24 cellular contexts compared by ENCODE assay signal in the genomic region with DNA sequence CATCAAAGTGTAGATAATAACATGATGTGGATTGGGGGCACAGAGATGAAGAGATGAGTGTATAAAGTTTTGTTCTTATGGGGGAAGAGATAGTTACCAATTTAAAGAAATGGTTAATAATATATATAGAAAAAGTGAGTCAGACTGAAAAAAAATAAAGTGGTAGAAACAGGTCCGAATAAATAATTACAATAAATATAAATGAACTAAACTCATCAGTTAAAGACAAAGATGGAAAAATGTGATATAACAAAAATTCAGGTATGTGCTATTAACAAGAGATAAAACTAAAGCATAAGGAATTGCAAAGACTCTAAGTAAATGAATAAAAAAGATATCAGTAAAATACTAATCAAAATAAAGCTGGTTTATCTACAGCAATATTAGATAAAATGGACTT.
DNase-seq lines count a peak whose midpoint lies in the region; ATAC-seq, FAIRE-seq and TF ChIP-seq lines count a peak whose summit lies in the region.
"Had no signal": no experiment of that assay in that cellular context is flagged by ENCODE, and none has a peak within 500 bp of the region (broad histone marks: within the 10 kb centered on the region; RNA-seq: fewer than 3 reads in every experiment).

No MANE protein-coding gene starts in this region.

- FAIRE-seq in A204.1 (lab: Jason Lieb, UNC) = peak; percentile 39
- no peak for FAIRE-seq in K562 (lab: Jason Lieb, UNC)
- peak; percentile 26 for FAIRE-seq in frontal cortex (lab: Jason Lieb, UNC)
- FAIRE-seq: GM12891, GM19239 had no signal

- POLR2A ChIA-PET in K562 (lab: Yijun Ruan, JAX) = no interaction called here

- TF ChIP-seq CTCF in K562 (IDR thresholded peaks at IDR 0.05 in 2 of 3, conservative IDR thresholded peaks at IDR 0.05 in 1 of 3; ENCODE audit: insufficient read depth in 2 of 3, low read depth in 1 of 3, low read length in 3 of 3) = no peak

- H3K36me3 ChIP-seq in K562 (ENCODE audit: control insufficient read depth, insufficient read depth, low read length) = no peaks in the 10 kb centered on the region
- H3K36me3 ChIP-seq: BE2C, BLaER1 had no signal

- ATAC-seq in K562 = no peak
- no peak for ATAC-seq in GM18868 (IDR thresholded peaks at IDR 0.05; ENCODE audit: unreplicated experiment)
- no peak for ATAC-seq in HG02571 (IDR thresholded peaks at IDR 0.05; ENCODE audit: unreplicated experiment)

- H3K27ac ChIP-seq in K562 (ENCODE audit: extremely low read depth, low read depth, low read length) = no peak overlapping the region
- H3K27ac ChIP-seq: 22Rv1, BLaER1 had no signal

- no peaks in the 10 kb centered on the region for H4K20me1 ChIP-seq in K562 (replicated peaks; ENCODE audit: control insufficient read depth, insufficient read depth, low read length)
- H4K20me1 ChIP-seq: BLaER1 had no signal

- TF ChIP-seq RAD21 in K562 (CRISPR knock-in tag; conservative IDR thresholded peaks at IDR 0.05 in 1 of 2, IDR thresholded peaks at IDR 0.05 in 1 of 2) = no peak

- H3K9me3 ChIP-seq in K562 (replicated peaks; ENCODE audit: control insufficient read depth, insufficient read depth, low read depth, low read length) = no peaks in the 10 kb centered on the region
- H3K9me3 ChIP-seq: BE2C had no signal

- in situ Hi-C loops in K562 (cut with MboI) = no loop called here

- no peaks in the 10 kb centered on the region for H3K79me2 ChIP-seq in K562 (ENCODE audit: control insufficient read depth, insufficient read depth, low read length)

- intact Hi-C loops in K562 (cut with micrococcal nuclease) = no loop called here

- H3K4me1 ChIP-seq in K562 (replicated peaks in 1 of 2; ENCODE audit: control insufficient read depth in 2 of 2, insufficient read depth in 2 of 2, low read length in 2 of 2) = no peaks in the 10 kb centered on the region
- H3K4me1 ChIP-seq: BE2C, BLaER1 had no signal

- H3K9me1 ChIP-seq in K562 (ENCODE audit: control insufficient read depth, insufficient read depth, low read length) = no peaks in the 10 kb centered on the region

- no peak for TF ChIP-seq EP300 in K562 (IDR thresholded peaks at IDR 0.05; ENCODE audit: low read length)

- 25% methylated on average over 1 of the region's 1 CpG for WGBS in K562 (ENCODE audit: insufficient coverage, low coverage, missing lambda C conversion rate)

- H3K4me3 ChIP-seq in K562 = no peak overlapping the region
- H3K4me3 ChIP-seq: BLaER1 had no signal

- H3K27me3 ChIP-seq in K562 (ENCODE audit: control insufficient read depth in 2 of 2, insufficient read depth in 2 of 2, low read length in 2 of 2) = no peaks in the 10 kb centered on the region
- H3K27me3 ChIP-seq: BE2C, BLaER1 had no signal

- CTCF ChIA-PET in K562 (lab: Yijun Ruan, JAX; ENCODE audit: low intra/inter-chr PET ratio) = no interaction called here

- TF ChIP-seq POLR2A in K562 (conservative IDR thresholded peaks at IDR 0.05) = no peak

- no peak overlapping the region for H3K9ac ChIP-seq in K562 (ENCODE audit: insufficient read depth in 1 of 2, low read depth in 2 of 2, low read length in 2 of 2)
- H3K9ac ChIP-seq: BLaER1 had no signal

- no peak for DNase-seq in K562 (ENCODE audit: extremely low read depth in 1 of 4, low spot score in 3 of 4)
- DNase-seq in frontal cortex (ENCODE audit: low spot score in 2 of 2) = no peak
- DNase-seq in NCI-H2029 treated with DMSO at 0.1 percent for 48 hours (lab: John Stamatoyannopoulos, UW) = no peak
- DNase-seq: ACHN; BE2C; C1 segment of cervical spinal cord; CD4-positive, alpha-beta memory T cell; CD4-positive, CD25-positive, alpha-beta regulatory T cell; CD8-positive, alpha-beta memory T cell; COR-L47; DMS 273 treated with DMSO at 0.1 percent for 48 hours; DMS153; DMS53; DMS79; DND-41; EL; GF-D8 had no signal

- no peak overlapping the region for H3K4me2 ChIP-seq in K562 (ENCODE audit: insufficient read depth, low read length)
- H3K4me2 ChIP-seq: BLaER1 had no signal

- H2AFZ ChIP-seq in K562 (ENCODE audit: low read depth, low read length) = no peak overlapping the region

- no TSS peak for BruUV-seq in K562 (replicated peaks; lab: Mats Ljungman, UMichigan)

TF ChIP-seq in K562, 482 proteins besides CTCF, POLR2A, EP300 and RAD21:
- no peak for TF ChIP-seq ZNF24 (IDR thresholded peaks at IDR 0.05)
- TF ChIP-seq ZNF507 (tag; conservative IDR thresholded peaks at IDR 0.05) = peak; percentile 96
